Comparison of ENCODE assay signal across 16 cellular contexts in genomic region chr4:41435509-41435908, GRCh38.
DNase-seq lines count a peak whose midpoint lies in the region; ATAC-seq and TF ChIP-seq lines count a peak whose summit lies in the region.
"Had no signal": no experiment of that assay in that cellular context is flagged by ENCODE, and none has a peak within 500 bp of the region (broad histone marks: within the 10 kb centered on the region; RNA-seq: fewer than 3 reads in every experiment).

No MANE protein-coding gene starts in this region.

- H3K9me3 Mint-ChIP-seq in nephron: no peaks in the 10 kb centered on the region
- H3K9me3 Mint-ChIP-seq: CD4-positive, alpha-beta T cell had no signal

- H3K36me3 Mint-ChIP-seq in nephron (ENCODE audit: low read depth): no peaks in the 10 kb centered on the region

- peaks cover 5 to 93% (median 71%) of the 10 kb centered on the region in 9 donors for H3K4me1 ChIP-seq in heart right ventricle

- TF ChIP-seq CTCF in heart right ventricle (IDR thresholded peaks at IDR 0.05) (no peak), WERI-Rb-1 (IDR thresholded peaks at IDR 0.05; ENCODE audit: low read depth, low read length) (no peak), nephron (IDR thresholded peaks at IDR 0.05; ENCODE audit: unreplicated experiment in 3 of 3) (no peak)

- H3K4me3 ChIP-seq in heart right ventricle: no peak overlapping the region
- no peak overlapping the region for H3K4me3 ChIP-seq in WERI-Rb-1 (ENCODE audit: low read depth, low read length)
- H3K4me3 ChIP-seq: GM23338 had no signal

- no peak for DNase-seq in heart right ventricle
- no peak for DNase-seq in Right ventricle myocardium inferior (ENCODE audit: missing footprints)
- DNase-seq in WERI-Rb-1: no peak
- DNase-seq in hippocampal formation (lab: John Stamatoyannopoulos, UW): no peak
- DNase-seq: 8988T; ACHN; C1 segment of cervical spinal cord; Calu3; CD4-positive, alpha-beta T cell; DMS 273 treated with DMSO at 0.1 percent for 48 hours; H7 had no signal

- H3K27me3 ChIP-seq in heart right ventricle (no peaks in the 10 kb centered on the region), WERI-Rb-1 (ENCODE audit: insufficient read depth, low read depth, severe bottlenecking) (no peaks in the 10 kb centered on the region)

- peak overlapping the region in 2 of 3 experiments; percentile 68 to 80 for H3K27ac Mint-ChIP-seq in nephron
- H3K27ac Mint-ChIP-seq: B cell; CD4-positive, alpha-beta T cell; GM23338 had no signal

- H3K9me3 ChIP-seq in heart right ventricle (no peaks in the 10 kb centered on the region), WERI-Rb-1 (ENCODE audit: severe bottlenecking) (peaks cover 3% of the 10 kb centered on the region)

- no peak for ATAC-seq in heart right ventricle
- ATAC-seq in Right ventricle myocardium inferior: no peak
- ATAC-seq in GM21360 (IDR thresholded peaks at IDR 0.05; ENCODE audit: unreplicated experiment): no peak
- ATAC-seq: GM23338 had no signal

- H3K36me3 ChIP-seq in heart right ventricle (no peaks in the 10 kb centered on the region), WERI-Rb-1 (no peaks in the 10 kb centered on the region)

- peaks cover 5% of the 10 kb centered on the region for H3K27me3 Mint-ChIP-seq in nephron (ENCODE audit: low read depth)
- H3K27me3 Mint-ChIP-seq: B cell had no signal

- intact Hi-C loops in heart right ventricle (cut with DNase I) (loop anchor here in 5 of 10 donors (5.0 to 10.0 kb wide), 7 partner anchors 71 to 222 kb away; partner anchors contain the start of gene LIMCH1 (in 2 of the 5)), Right ventricle myocardium inferior (cut with DNase I) (no loop called here)

- H3K4me3 Mint-ChIP-seq in nephron: no peak overlapping the region
- H3K4me3 Mint-ChIP-seq: B cell; CD4-positive, alpha-beta T cell; GM23338 had no signal

- H3K4me1 Mint-ChIP-seq in nephron: peaks cover 61% of the 10 kb centered on the region
- H3K4me1 Mint-ChIP-seq: B cell had no signal

- H3K27ac ChIP-seq in heart right ventricle (peak overlapping the region in 6 of 10 donors; percentile 59 to 89 (median 82)), WERI-Rb-1 (peak overlapping the region; percentile 67), temporal lobe (ENCODE audit: low read depth, low read length) (peak overlapping the region; percentile 19)

- WGBS in heart right ventricle, 2 donors: 96 to 97% methylated on average over 1 of the region's 1 CpG

Comparison
In these comparisons a context has a peak if more than half of its experiments do, and no peak if none do; other contexts are left out.
1. H3K27ac ChIP-seq: peak in every context shown above with its lines; median percentile 82 in heart right ventricle; 67 in WERI-Rb-1; 19 in temporal lobe.